In the genomic region with DNA sequence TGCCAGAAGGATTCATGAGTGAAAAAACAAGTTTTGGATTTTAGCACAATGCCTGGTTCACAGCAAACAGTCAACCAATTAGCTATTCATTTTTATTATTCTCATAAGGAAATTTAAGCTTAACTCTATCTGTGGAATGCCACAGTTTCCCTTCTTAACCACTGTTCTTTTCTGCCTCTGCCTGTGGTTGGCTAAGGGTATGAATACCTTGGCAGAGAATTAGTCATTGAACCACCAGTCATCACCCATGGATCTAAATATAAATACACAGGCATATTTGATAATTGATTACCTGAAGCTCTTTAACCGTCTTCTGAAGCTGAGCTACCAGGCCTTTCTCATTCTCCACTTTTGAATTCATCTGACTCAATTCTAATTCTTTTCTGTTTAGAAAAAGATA, we compare ENCODE assay signal across 22 cellular contexts.
DNase-seq lines count a peak whose midpoint lies in the region; TF ChIP-seq lines count a peak whose summit lies in the region.
"Had no signal": no experiment of that assay in that cellular context is flagged by ENCODE, and none has a peak within 500 bp of the region (broad histone marks: within the 10 kb centered on the region; RNA-seq: fewer than 3 reads in every experiment).

No MANE protein-coding gene starts in this region.

- POLR2A ChIA-PET in MCF 10A (lab: Yijun Ruan, JAX): no interaction called here

- CTCF ChIA-PET in mammary epithelial cell (lab: Charles Lee; ENCODE audit: low non-redundant PET): no interaction called here
- CTCF ChIA-PET in MCF 10A (lab: Yijun Ruan, JAX): no interaction called here

- DNase-seq in mammary epithelial cell (peak; percentile 65), MCF 10A (ENCODE audit: unreplicated experiment) (no peak), astrocyte of the cerebellum (ENCODE audit: low read depth) (peak; percentile 41), kidney tubule cell (ENCODE audit: low spot score) (peak; percentile 46), H4 (ENCODE audit: low spot score) (no peak), NOMO-1 treated with dmso at 0.1 percent for 144 hours (lab: John Stamatoyannopoulos, UW; ENCODE audit: unreplicated experiment) (no peak), NCI-H2171 (lab: John Stamatoyannopoulos, UW) (no peak)
- no peak for DNase-seq in stimulated activated naive CD4-positive, alpha-beta T cell treated with Interleukin-2 at 50 U/mL for 16 hours (lab: John Stamatoyannopoulos, UW)
- DNase-seq: AML-193; CD8-positive, alpha-beta memory T cell; DMS53; H9; HFFc6; NCI-H1092 treated with DMSO at 0.1 percent for 48 hours; NCI-H1436 treated with DMSO at 0.1 percent for 48 hours; NCI-H1930; NCI-H2227 treated with DMSO at 0.1 percent for 48 hours; NCI-H510A; NCI-H748 treated with DMSO at 0.1 percent for 48 hours; OCI-M1; SJCRH30 had no signal

- H3K79me2 ChIP-seq in mammary epithelial cell (ENCODE audit: insufficient read depth, low read length): no peaks in the 10 kb centered on the region

- 56% methylated on average over 1 of the region's 1 CpG for WGBS in mammary epithelial cell (ENCODE audit: low coverage, missing lambda C conversion rate)

- no TSS peak for BruUV-seq in mammary epithelial cell (replicated peaks; lab: Mats Ljungman, UMichigan)
- BruUV-seq in MCF 10A (replicated peaks; lab: Mats Ljungman, UMichigan): no TSS peak

- H3K27me3 Mint-ChIP-seq in MCF 10A (ENCODE audit: insufficient read depth, unreplicated experiment): no peaks in the 10 kb centered on the region

- H3K27ac Mint-ChIP-seq in MCF 10A (ENCODE audit: low read depth, unreplicated experiment): no peak overlapping the region
- H3K27ac Mint-ChIP-seq: CD8-positive, alpha-beta memory T cell; H9; HFFc6 had no signal

- dilution Hi-C loops in mammary epithelial cell (cut with HindIII; ENCODE audit: low sequenced_read_pairs): no loop called here

- H3K4me3 Mint-ChIP-seq in MCF 10A (ENCODE audit: unreplicated experiment): no peak overlapping the region
- H3K4me3 Mint-ChIP-seq: CD8-positive, alpha-beta memory T cell; H9; HFFc6 had no signal

- no peaks in the 10 kb centered on the region for H3K27me3 ChIP-seq in mammary epithelial cell (ENCODE audit: insufficient read depth, low read length)
- H3K27me3 ChIP-seq: SJCRH30 had no signal

- peak overlapping the region; percentile 16 for H3K4me2 ChIP-seq in mammary epithelial cell (ENCODE audit: insufficient read depth, low read depth, low read length)

- no peaks in the 10 kb centered on the region for H3K36me3 ChIP-seq in mammary epithelial cell (ENCODE audit: insufficient read depth, low read length)
- H3K36me3 ChIP-seq: SJCRH30 had no signal

- H3K9ac ChIP-seq in mammary epithelial cell (ENCODE audit: insufficient read depth, low read length): no peak overlapping the region

- no peak overlapping the region for H2AFZ ChIP-seq in mammary epithelial cell (ENCODE audit: low read depth, low read length)

- H3K4me3 ChIP-seq in mammary epithelial cell (replicated peaks in 1 of 3; ENCODE audit: insufficient read depth in 1 of 3, low read depth in 2 of 3, low read length in 3 of 3): no peak overlapping the region
- no peak overlapping the region for H3K4me3 ChIP-seq in astrocyte of the cerebellum (ENCODE audit: low read depth, low read length)
- H3K4me3 ChIP-seq: SJCRH30 had no signal

- H3K4me1 Mint-ChIP-seq in MCF 10A (ENCODE audit: insufficient read depth, unreplicated experiment): no peaks in the 10 kb centered on the region
- H3K4me1 Mint-ChIP-seq: H9 had no signal

- H3K9me3 ChIP-seq in mammary epithelial cell (replicated peaks; ENCODE audit: insufficient read depth, low read length): no peaks in the 10 kb centered on the region
- H3K9me3 ChIP-seq: SJCRH30 had no signal

- no peaks in the 10 kb centered on the region for H4K20me1 ChIP-seq in mammary epithelial cell (ENCODE audit: insufficient read depth, low read length)

- no peaks in the 10 kb centered on the region for H3K36me3 Mint-ChIP-seq in MCF 10A (ENCODE audit: insufficient read depth, unreplicated experiment)

- in situ Hi-C loops in mammary epithelial cell (cut with MboI; ENCODE audit: low sequenced_read_pairs in 2 of 2): no loop called here
- in situ Hi-C loops in astrocyte of the cerebellum (cut with HindIII; ENCODE audit: low sequenced_read_pairs): no loop called here

- H3K4me1 ChIP-seq in mammary epithelial cell (ENCODE audit: insufficient read depth, low read length): no peaks in the 10 kb centered on the region
- H3K4me1 ChIP-seq: SJCRH30 had no signal

- TF ChIP-seq CTCF in mammary epithelial cell (conservative IDR thresholded peaks at IDR 0.05 in 1 of 2, IDR thresholded peaks at IDR 0.05 in 1 of 2; ENCODE audit: extremely low read depth in 1 of 2, insufficient read depth in 1 of 2, low read depth in 1 of 2, low read length in 2 of 2): no peak
- TF ChIP-seq CTCF in MCF 10A (IDR thresholded peaks at IDR 0.05; ENCODE audit: unreplicated experiment): no peak
- no peak for TF ChIP-seq CTCF in astrocyte of the cerebellum (IDR thresholded peaks at IDR 0.05; ENCODE audit: low read depth, low read length, missing control alignments)

- intact Hi-C loops in mammary epithelial cell (cut with micrococcal nuclease): no loop called here
- intact Hi-C loops in MCF 10A (cut with micrococcal nuclease): no loop called here

- H3K9me3 Mint-ChIP-seq in MCF 10A (ENCODE audit: unreplicated experiment): no peaks in the 10 kb centered on the region

- no peak overlapping the region for H3K27ac ChIP-seq in mammary epithelial cell (ENCODE audit: insufficient read depth, low read depth, low read length)
- H3K27ac ChIP-seq: C4-2B, SJCRH30 had no signal

Comparison
In these comparisons a context has a peak if more than half of its experiments do, and no peak if none do; other contexts are left out.
1. DNase-seq: peak in mammary epithelial cell (single experiment), astrocyte of the cerebellum (single experiment) and kidney tubule cell (single experiment); none in MCF 10A (single experiment), H4 (single experiment), stimulated activated naive CD4-positive, alpha-beta T cell treated with Interleukin-2 at 50 U/mL for 16 hours (single experiment), NOMO-1 treated with dmso at 0.1 percent for 144 hours (single experiment) and NCI-H2171 (single experiment).